30 cellular contexts compared by ENCODE assay signal in genomic region chr1:199736646-199737045, GRCh38.
"Had no signal": no experiment of that assay in that cellular context is flagged by ENCODE, and none has a peak within 500 bp of the region (broad histone marks: within the 10 kb centered on the region; RNA-seq: fewer than 3 reads in every experiment).

No MANE protein-coding gene starts in this region.

- H3K27me3 ChIP-seq: brain microvascular endothelial cell had no signal

- H3K4me1 Mint-ChIP-seq: activated CD4-positive, alpha-beta T cell treated with anti-CD3 and anti-CD28 coated beads for 36 hours; activated CD4-positive, alpha-beta T cell treated with anti-CD3 and anti-CD28 coated beads, Interleukin-2, amount 10 ng/mL, durations not matched to agents 24 days and 14 days; activated CD8-positive, alpha-beta memory T cell treated with anti-CD3 and anti-CD28 coated beads, Interleukin-2, amount 10 ng/mL, durations not matched to agents 7 days and 5 days had no signal

- H3K27ac ChIP-seq: brain microvascular endothelial cell had no signal

- H3K4me3 Mint-ChIP-seq: activated CD4-positive, alpha-beta memory T cell treated with anti-CD3 and anti-CD28 coated beads for 36 hours; activated CD4-positive, alpha-beta T cell treated with anti-CD3 and anti-CD28 coated beads for 36 hours; activated CD4-positive, alpha-beta T cell treated with anti-CD3 and anti-CD28 coated beads, Interleukin-2, amount 10 ng/mL, durations not matched to agents 24 days and 14 days; activated CD8-positive, alpha-beta memory T cell treated with anti-CD3 and anti-CD28 coated beads, Interleukin-2, amount 10 ng/mL, durations not matched to agents 7 days and 5 days; activated CD8-positive, alpha-beta T cell treated with anti-CD3 and anti-CD28 coated beads, Interleukin-2, amount 10 ng/mL, durations not matched to agents 7 days and 5 days; activated naive CD8-positive, alpha-beta T cell; effector memory CD8-positive, alpha-beta T cell had no signal

- H3K36me3 Mint-ChIP-seq: activated CD4-positive, alpha-beta memory T cell treated with anti-CD3 and anti-CD28 coated beads for 36 hours; activated CD8-positive, alpha-beta memory T cell treated with anti-CD3 and anti-CD28 coated beads, Interleukin-2, amount 10 ng/mL, durations not matched to agents 7 days and 5 days; activated naive CD8-positive, alpha-beta T cell had no signal

- H3K27me3 Mint-ChIP-seq: activated naive CD8-positive, alpha-beta T cell; effector memory CD8-positive, alpha-beta T cell had no signal

- ATAC-seq: activated CD4-positive, alpha-beta T cell treated with anti-CD3 and anti-CD28 coated beads for 36 hours; activated CD8-positive, alpha-beta memory T cell treated with anti-CD3 and anti-CD28 coated beads, Interleukin-2, amount 10 ng/mL, durations not matched to agents 7 days and 5 days; activated CD8-positive, alpha-beta T cell treated with anti-CD3 and anti-CD28 coated beads, Interleukin-2, amount 10 ng/mL, durations not matched to agents 7 days and 5 days; effector memory CD8-positive, alpha-beta T cell; esophagus mucosa had no signal

- H3K36me3 ChIP-seq: brain microvascular endothelial cell had no signal

- H3K9me3 Mint-ChIP-seq: activated CD4-positive, alpha-beta T cell treated with anti-CD3 and anti-CD28 coated beads, Interleukin-2, amount 10 ng/mL, durations not matched to agents 24 days and 14 days had no signal

- H3K27ac Mint-ChIP-seq: activated CD4-positive, alpha-beta memory T cell treated with anti-CD3 and anti-CD28 coated beads for 36 hours; activated CD4-positive, alpha-beta T cell treated with anti-CD3 and anti-CD28 coated beads for 36 hours; activated CD4-positive, alpha-beta T cell treated with anti-CD3 and anti-CD28 coated beads, Interleukin-2, amount 10 ng/mL, durations not matched to agents 24 days and 14 days; activated CD8-positive, alpha-beta memory T cell treated with anti-CD3 and anti-CD28 coated beads, Interleukin-2, amount 10 ng/mL, durations not matched to agents 7 days and 5 days; activated CD8-positive, alpha-beta T cell treated with anti-CD3 and anti-CD28 coated beads, Interleukin-2, amount 10 ng/mL, durations not matched to agents 7 days and 5 days; activated naive CD8-positive, alpha-beta T cell; effector memory CD8-positive, alpha-beta T cell had no signal

- FAIRE-seq: astrocyte, bronchial epithelial cell, frontal cortex had no signal

- DNase-seq: activated CD4-positive, alpha-beta memory T cell treated with anti-CD3 and anti-CD28 coated beads for 36 hours; activated CD4-positive, alpha-beta T cell treated with anti-CD3 and anti-CD28 coated beads for 36 hours; activated CD4-positive, alpha-beta T cell treated with anti-CD3 and anti-CD28 coated beads, Interleukin-2, amount 10 ng/mL, durations not matched to agents 24 days and 14 days; activated CD4-positive, CD25-positive, alpha-beta regulatory T cell; activated CD4-positive, CD25-positive, alpha-beta regulatory T cell treated with anti-CD3 and anti-CD28 coated beads, Interleukin-2, amount 50 U/mL, for 72 hours; activated CD8-positive, alpha-beta memory T cell treated with anti-CD3 and anti-CD28 coated beads, Interleukin-2, amount 10 ng/mL, durations not matched to agents 7 days and 5 days; activated CD8-positive, alpha-beta memory T cell treated with anti-CD3 and anti-CD28 coated beads, Interleukin-2, amount 50 U/mL, for 4 hours; activated CD8-positive, alpha-beta T cell treated with anti-CD3 and anti-CD28 coated beads, Interleukin-2, amount 10 ng/mL, durations not matched to agents 7 days and 5 days; activated gamma-delta T cell; activated naive CD4-positive, alpha-beta T cell treated with anti-CD3 and anti-CD28 coated beads, Interleukin-2, amount 50 U/mL, for 16 hours; activated naive CD4-positive, alpha-beta T cell treated with Interleukin-2 at 50 U/mL for 16 hours; activated T-cell treated with anti-CD3 and anti-CD28 coated beads, Interleukin-2, amount 50 U/mL, for 1 hour; activated T-cell treated with anti-CD3 and anti-CD28 coated beads, Interleukin-2, amount 50 U/mL, for 48 hours; amniotic stem cell; anterior cingulate cortex; brain microvascular endothelial cell; caudate nucleus; cortex of kidney; dermis blood vessel endothelial cell; effector CD4-positive, alpha-beta T cell; effector memory CD8-positive, alpha-beta T cell; foreskin fibroblast; head of caudate nucleus; hippocampal formation; T-helper 2 cell had no signal
